In the genomic region with DNA sequence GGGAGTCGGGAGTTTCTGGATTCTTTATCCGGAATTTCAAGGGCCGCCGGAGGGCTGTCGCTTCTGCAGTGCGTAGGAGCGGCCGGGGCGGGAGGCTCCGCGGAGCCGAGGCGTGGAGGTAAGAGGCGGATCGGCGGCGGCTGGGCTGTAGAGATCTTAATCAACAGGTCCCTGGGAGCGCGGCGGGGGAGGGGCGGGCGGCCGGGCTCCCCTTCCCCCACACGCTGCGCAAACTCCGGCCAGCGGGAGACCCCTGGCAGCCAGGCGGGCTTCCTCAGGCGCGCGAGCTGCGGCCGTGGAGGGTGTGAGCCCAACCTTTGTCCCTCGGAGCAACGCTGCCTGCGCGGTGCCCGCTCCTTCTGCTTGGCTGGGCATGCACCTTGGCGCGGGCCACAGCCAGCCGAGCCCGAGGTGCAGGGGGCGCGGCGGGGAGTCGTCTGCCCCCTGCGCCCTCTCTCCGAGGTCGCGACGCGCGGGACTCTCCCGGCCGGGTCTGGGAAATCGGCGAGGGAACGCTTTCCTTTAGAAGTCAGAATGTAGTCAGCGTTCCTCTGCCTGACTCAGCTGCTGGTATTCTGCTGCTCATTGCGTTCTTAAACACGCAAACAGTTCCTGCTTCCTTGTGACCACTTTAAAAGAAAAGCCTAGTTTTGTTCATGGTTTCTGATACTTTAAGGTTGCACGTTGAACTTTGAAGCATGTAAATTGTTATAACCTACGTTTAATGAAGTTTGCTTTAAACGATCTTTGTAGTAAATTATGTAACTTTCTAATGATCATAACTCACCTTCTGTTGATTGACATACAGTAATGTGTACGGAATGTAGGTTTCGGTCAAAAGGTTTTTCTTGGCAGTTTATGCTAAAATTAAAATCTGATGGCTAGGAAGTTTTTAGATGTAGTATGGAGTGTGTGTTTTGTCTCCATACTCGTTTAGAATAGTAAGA, we compare ENCODE assay signal across 1 cellular context.
TF ChIP-seq lines count a peak whose summit lies in the region.

A gene (plus strand): TSS at position 20 of the 947 bp plus-strand sequence. CDS start 37,736 bp downstream, outside the sequence.

TF ChIP-seq in HEK293, 187 proteins besides CTCF, POLR2A, EP300 and RAD21 (continued from another document and continues in another):
- TF ChIP-seq, protein P1, sequence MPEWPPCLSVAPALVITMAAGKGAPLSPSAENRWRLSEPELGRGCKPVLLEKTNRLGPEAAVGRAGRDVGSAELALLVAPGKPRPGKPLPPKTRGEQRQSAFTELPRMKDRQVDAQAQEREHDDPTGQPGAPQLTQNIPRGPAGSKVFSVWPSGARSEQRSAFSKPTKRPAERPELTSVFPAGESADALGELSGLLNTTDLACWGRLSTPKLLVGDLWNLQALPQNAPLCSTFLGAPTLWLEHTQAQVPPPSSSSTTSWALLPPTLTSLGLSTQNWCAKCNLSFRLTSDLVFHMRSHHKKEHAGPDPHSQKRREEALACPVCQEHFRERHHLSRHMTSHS (tag by site-specific recombination; IDR thresholded peaks at IDR 0.05) = no peak
- TF ChIP-seq ZNF366 (tag by site-specific recombination; conservative IDR thresholded peaks at IDR 0.05) (no peak), GLI2 (tag by site-specific recombination; IDR thresholded peaks at IDR 0.05; ENCODE audit: borderline replicate concordance, low read depth) (no peak), ZBTB21 (tag by site-specific recombination; IDR thresholded peaks at IDR 0.05) (no peak), ZNF274 (IDR thresholded peaks at IDR 0.05; ENCODE audit: low read length) (no peak), ZNF274 (tag by site-specific recombination; IDR thresholded peaks at IDR 0.05; ENCODE audit: borderline replicate concordance) (no peak), SP3 (tag by site-specific recombination; IDR thresholded peaks at IDR 0.05) (peak; percentile 36; the same call in 1 of the 2 replicates), ZNF560 (tag by site-specific recombination; IDR thresholded peaks at IDR 0.05; ENCODE audit: borderline replicate concordance) (no peak), ZSCAN30 (tag by site-specific recombination; IDR thresholded peaks at IDR 0.05) (peak; percentile 77), ZNF221 (tag by site-specific recombination; IDR thresholded peaks at IDR 0.05; ENCODE audit: borderline replicate concordance) (no peak), ZNF629 (tag by site-specific recombination; IDR thresholded peaks at IDR 0.05) (0 out of 2 replicates have a peak, but pooled peaks have one; percentile 32), SP2 (tag by site-specific recombination; IDR thresholded peaks at IDR 0.05) (peak; percentile 68), ZNF23 (tag by site-specific recombination; IDR thresholded peaks at IDR 0.05; ENCODE audit: borderline replicate concordance) (no peak), ZNF391 (tag by site-specific recombination; IDR thresholded peaks at IDR 0.05; ENCODE audit: borderline replicate concordance, low read depth) (0 out of 2 replicates have a peak, but pooled peaks have one; percentile 24), ZFHX2 (tag by site-specific recombination; conservative IDR thresholded peaks at IDR 0.05) (peak; percentile 90), PRDM1 (tag by site-specific recombination; IDR thresholded peaks at IDR 0.05) (no peak), ZNF561 (tag by site-specific recombination; IDR thresholded peaks at IDR 0.05; ENCODE audit: borderline replicate concordance) (no peak), ZNF549 (tag by site-specific recombination; IDR thresholded peaks at IDR 0.05) (no peak), ZXDB (tag by site-specific recombination; IDR thresholded peaks at IDR 0.05) (peak; percentile 86), ZNF341 (tag by site-specific recombination; IDR thresholded peaks at IDR 0.05; ENCODE audit: low read depth) (peak; percentile 72), SCRT1 (tag by site-specific recombination; IDR thresholded peaks at IDR 0.05; ENCODE audit: borderline replicate concordance) (peak; percentile 94), KLF8 (tag by site-specific recombination; IDR thresholded peaks at IDR 0.05) (peak; percentile 82; the same call in 1 of the 2 replicates), ZNF501 (tag by site-specific recombination; IDR thresholded peaks at IDR 0.05) (0 out of 2 replicates have a peak, but pooled peaks have one; percentile 44), ZNF302 (tag by site-specific recombination; IDR thresholded peaks at IDR 0.05; ENCODE audit: low read depth) (no peak), ZNF610 (tag by site-specific recombination; IDR thresholded peaks at IDR 0.05; ENCODE audit: borderline replicate concordance) (peak; percentile 64; the same call in 1 of the 2 replicates), MEIS1 (CRISPR knock-in tag; IDR thresholded peaks at IDR 0.05; ENCODE audit: borderline replicate concordance) (peak; percentile 96), ZNF707 (tag by site-specific recombination; IDR thresholded peaks at IDR 0.05) (no peak), ZFP41 (tag by site-specific recombination; IDR thresholded peaks at IDR 0.05; ENCODE audit: borderline replicate concordance) (no peak), ZNF670 (tag by site-specific recombination; IDR thresholded peaks at IDR 0.05; ENCODE audit: low read depth) (no peak), ZNF266 (tag by site-specific recombination; IDR thresholded peaks at IDR 0.05; ENCODE audit: low read depth) (no peak), ZNF529 (tag by site-specific recombination; IDR thresholded peaks at IDR 0.05; ENCODE audit: insufficient replicate concordance) (no peak), ZNF777 (tag by site-specific recombination; IDR thresholded peaks at IDR 0.05; ENCODE audit: borderline replicate concordance) (no peak), MZF1 (tag by site-specific recombination; IDR thresholded peaks at IDR 0.05; ENCODE audit: borderline replicate concordance) (no peak), ZNF585B (tag by site-specific recombination; IDR thresholded peaks at IDR 0.05) (no peak), ZNF768 (tag by site-specific recombination; IDR thresholded peaks at IDR 0.05) (no peak)
- TF ChIP-seq, protein P2, sequence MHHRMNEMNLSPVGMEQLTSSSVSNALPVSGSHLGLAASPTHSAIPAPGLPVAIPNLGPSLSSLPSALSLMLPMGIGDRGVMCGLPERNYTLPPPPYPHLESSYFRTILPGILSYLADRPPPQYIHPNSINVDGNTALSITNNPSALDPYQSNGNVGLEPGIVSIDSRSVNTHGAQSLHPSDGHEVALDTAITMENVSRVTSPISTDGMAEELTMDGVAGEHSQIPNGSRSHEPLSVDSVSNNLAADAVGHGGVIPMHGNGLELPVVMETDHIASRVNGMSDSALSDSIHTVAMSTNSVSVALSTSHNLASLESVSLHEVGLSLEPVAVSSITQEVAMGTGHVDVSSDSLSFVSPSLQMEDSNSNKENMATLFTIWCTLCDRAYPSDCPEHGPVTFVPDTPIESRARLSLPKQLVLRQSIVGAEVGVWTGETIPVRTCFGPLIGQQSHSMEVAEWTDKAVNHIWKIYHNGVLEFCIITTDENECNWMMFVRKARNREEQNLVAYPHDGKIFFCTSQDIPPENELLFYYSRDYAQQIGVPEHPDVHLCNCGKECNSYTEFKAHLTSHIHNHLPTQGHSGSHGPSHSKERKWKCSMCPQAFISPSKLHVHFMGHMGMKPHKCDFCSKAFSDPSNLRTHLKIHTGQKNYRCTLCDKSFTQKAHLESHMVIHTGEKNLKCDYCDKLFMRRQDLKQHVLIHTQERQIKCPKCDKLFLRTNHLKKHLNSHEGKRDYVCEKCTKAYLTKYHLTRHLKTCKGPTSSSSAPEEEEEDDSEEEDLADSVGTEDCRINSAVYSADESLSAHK (tag by site-specific recombination; IDR thresholded peaks at IDR 0.05) = peak; percentile 55; the same call in 1 of the 2 replicates
- TF ChIP-seq, protein P3, sequence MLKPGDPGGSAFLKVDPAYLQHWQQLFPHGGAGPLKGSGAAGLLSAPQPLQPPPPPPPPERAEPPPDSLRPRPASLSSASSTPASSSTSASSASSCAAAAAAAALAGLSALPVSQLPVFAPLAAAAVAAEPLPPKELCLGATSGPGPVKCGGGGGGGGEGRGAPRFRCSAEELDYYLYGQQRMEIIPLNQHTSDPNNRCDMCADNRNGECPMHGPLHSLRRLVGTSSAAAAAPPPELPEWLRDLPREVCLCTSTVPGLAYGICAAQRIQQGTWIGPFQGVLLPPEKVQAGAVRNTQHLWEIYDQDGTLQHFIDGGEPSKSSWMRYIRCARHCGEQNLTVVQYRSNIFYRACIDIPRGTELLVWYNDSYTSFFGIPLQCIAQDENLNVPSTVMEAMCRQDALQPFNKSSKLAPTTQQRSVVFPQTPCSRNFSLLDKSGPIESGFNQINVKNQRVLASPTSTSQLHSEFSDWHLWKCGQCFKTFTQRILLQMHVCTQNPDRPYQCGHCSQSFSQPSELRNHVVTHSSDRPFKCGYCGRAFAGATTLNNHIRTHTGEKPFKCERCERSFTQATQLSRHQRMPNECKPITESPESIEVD (tag by site-specific recombination; IDR thresholded peaks at IDR 0.05) = no peak
- TF ChIP-seq, protein P4, sequence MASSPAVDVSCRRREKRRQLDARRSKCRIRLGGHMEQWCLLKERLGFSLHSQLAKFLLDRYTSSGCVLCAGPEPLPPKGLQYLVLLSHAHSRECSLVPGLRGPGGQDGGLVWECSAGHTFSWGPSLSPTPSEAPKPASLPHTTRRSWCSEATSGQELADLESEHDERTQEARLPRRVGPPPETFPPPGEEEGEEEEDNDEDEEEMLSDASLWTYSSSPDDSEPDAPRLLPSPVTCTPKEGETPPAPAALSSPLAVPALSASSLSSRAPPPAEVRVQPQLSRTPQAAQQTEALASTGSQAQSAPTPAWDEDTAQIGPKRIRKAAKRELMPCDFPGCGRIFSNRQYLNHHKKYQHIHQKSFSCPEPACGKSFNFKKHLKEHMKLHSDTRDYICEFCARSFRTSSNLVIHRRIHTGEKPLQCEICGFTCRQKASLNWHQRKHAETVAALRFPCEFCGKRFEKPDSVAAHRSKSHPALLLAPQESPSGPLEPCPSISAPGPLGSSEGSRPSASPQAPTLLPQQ (tag by site-specific recombination; IDR thresholded peaks at IDR 0.05) = peak; percentile 85
- TF ChIP-seq, protein P5, sequence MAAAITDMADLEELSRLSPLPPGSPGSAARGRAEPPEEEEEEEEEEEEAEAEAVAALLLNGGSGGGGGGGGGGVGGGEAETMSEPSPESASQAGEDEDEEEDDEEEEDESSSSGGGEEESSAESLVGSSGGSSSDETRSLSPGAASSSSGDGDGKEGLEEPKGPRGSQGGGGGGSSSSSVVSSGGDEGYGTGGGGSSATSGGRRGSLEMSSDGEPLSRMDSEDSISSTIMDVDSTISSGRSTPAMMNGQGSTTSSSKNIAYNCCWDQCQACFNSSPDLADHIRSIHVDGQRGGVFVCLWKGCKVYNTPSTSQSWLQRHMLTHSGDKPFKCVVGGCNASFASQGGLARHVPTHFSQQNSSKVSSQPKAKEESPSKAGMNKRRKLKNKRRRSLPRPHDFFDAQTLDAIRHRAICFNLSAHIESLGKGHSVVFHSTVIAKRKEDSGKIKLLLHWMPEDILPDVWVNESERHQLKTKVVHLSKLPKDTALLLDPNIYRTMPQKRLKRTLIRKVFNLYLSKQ (tag by site-specific recombination; IDR thresholded peaks at IDR 0.05; ENCODE audit: borderline replicate concordance) = no peak
- TF ChIP-seq, protein P6, sequence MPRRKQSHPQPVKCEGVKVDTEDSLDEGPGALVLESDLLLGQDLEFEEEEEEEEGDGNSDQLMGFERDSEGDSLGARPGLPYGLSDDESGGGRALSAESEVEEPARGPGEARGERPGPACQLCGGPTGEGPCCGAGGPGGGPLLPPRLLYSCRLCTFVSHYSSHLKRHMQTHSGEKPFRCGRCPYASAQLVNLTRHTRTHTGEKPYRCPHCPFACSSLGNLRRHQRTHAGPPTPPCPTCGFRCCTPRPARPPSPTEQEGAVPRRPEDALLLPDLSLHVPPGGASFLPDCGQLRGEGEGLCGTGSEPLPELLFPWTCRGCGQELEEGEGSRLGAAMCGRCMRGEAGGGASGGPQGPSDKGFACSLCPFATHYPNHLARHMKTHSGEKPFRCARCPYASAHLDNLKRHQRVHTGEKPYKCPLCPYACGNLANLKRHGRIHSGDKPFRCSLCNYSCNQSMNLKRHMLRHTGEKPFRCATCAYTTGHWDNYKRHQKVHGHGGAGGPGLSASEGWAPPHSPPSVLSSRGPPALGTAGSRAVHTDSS (tag by site-specific recombination; IDR thresholded peaks at IDR 0.05) = no peak
- TF ChIP-seq, protein P7, sequence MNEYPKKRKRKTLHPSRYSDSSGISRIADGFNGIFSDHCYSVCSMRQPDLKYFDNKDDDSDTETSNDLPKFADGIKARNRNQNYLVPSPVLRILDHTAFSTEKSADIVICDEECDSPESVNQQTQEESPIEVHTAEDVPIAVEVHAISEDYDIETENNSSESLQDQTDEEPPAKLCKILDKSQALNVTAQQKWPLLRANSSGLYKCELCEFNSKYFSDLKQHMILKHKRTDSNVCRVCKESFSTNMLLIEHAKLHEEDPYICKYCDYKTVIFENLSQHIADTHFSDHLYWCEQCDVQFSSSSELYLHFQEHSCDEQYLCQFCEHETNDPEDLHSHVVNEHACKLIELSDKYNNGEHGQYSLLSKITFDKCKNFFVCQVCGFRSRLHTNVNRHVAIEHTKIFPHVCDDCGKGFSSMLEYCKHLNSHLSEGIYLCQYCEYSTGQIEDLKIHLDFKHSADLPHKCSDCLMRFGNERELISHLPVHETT (tag by site-specific recombination; IDR thresholded peaks at IDR 0.05) = no peak
- TF ChIP-seq, protein P8, sequence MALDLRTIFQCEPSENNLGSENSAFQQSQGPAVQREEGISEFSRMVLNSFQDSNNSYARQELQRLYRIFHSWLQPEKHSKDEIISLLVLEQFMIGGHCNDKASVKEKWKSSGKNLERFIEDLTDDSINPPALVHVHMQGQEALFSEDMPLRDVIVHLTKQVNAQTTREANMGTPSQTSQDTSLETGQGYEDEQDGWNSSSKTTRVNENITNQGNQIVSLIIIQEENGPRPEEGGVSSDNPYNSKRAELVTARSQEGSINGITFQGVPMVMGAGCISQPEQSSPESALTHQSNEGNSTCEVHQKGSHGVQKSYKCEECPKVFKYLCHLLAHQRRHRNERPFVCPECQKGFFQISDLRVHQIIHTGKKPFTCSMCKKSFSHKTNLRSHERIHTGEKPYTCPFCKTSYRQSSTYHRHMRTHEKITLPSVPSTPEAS (tag by site-specific recombination; IDR thresholded peaks at IDR 0.05) = no peak
- TF ChIP-seq, protein P9, sequence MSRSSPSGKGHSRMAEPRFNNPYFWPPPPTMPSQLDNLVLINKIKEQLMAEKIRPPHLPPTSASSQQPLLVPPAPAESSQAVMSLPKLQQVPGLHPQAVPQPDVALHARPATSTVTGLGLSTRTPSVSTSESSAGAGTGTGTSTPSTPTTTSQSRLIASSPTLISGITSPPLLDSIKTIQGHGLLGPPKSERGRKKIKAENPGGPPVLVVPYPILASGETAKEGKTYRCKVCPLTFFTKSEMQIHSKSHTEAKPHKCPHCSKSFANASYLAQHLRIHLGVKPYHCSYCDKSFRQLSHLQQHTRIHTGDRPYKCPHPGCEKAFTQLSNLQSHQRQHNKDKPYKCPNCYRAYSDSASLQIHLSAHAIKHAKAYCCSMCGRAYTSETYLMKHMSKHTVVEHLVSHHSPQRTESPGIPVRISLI (tag by site-specific recombination; IDR thresholded peaks at IDR 0.05) = no peak
